In the genomic region with DNA sequence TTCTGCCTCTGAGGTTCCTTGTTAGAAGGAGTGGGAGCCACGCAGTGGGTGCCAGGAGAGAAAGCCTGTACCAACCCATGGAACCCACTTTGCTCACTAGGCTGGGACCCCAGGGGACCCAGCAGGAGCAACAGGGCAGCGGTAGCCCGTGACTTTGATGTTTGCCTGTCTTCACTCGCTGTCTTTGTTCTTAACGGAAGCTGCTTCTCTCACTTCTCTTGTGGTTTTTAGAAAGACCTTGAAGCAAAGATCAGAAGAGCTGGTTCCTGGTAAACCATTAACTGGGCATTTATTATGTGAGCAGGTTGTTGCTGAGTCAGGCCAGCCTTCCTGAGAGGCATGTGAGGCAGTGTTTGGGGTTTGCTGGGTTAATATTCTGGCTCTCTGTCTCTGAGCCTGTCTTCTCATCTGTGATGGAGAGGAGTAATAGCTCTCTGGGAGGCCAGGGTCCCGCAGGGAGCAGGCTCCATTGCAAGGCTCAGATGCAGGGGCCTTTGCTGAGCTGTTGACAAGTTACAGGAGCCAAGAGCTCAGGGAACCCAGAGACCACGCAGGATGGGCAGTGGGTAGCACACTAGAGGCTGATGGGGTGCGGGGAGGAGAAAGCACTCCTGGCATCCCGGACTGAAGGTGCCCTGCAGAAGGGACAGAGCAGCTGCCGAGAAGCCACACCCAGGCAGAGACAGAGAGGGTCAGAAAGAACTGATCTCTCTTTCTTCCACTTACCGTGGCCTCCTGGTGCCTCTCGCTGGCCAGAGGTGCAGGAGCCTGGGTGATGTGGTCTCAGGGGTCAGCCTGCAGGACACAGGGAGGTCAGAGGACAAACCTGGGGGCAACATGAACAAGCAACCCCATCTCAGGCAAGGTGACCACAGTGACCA, we compare ENCODE assay signal across 10 cellular contexts.
DNase-seq lines count a peak whose midpoint lies in the region; ATAC-seq and TF ChIP-seq lines count a peak whose summit lies in the region.
"Had no signal": no experiment of that assay in that cellular context is flagged by ENCODE, and none has a peak within 500 bp of the region (broad histone marks: within the 10 kb centered on the region; RNA-seq: fewer than 3 reads in every experiment).

No MANE protein-coding gene starts in this region.

- no peaks in the 10 kb centered on the region for H4K20me1 ChIP-seq in GM23248 (ENCODE audit: insufficient read depth)

- in situ Hi-C loops in GM23248 (cut with MboI), result no loop called here

- no peak overlapping the region for H3K4me2 ChIP-seq in GM23248 (ENCODE audit: unreplicated experiment)

- H3K4me1 ChIP-seq in GM23248 (ENCODE audit: insufficient read depth), result no peaks in the 10 kb centered on the region
- H3K4me1 ChIP-seq: testis had no signal

- H2AFZ ChIP-seq in GM23248, result no peak overlapping the region

- H3K9me2 ChIP-seq in GM23248 (ENCODE audit: insufficient read depth), result no peaks in the 10 kb centered on the region

- TF ChIP-seq CTCF in omental fat pad (IDR thresholded peaks at IDR 0.05), result no peak

- WGBS in GM23248 (ENCODE audit: low coverage in 1 of 2, low lambda C conversion rate in 2 of 2, missing lambda C conversion rate in 2 of 2), 2 experiments, result 19 to 21% methylated on average over 12 of the region's 12 CpGs

- H3K27ac ChIP-seq in GM23248, result no peak overlapping the region
- H3K27ac ChIP-seq: testis had no signal

- DNase-seq in H7 (peak; percentile 28), mucosa of gallbladder (ENCODE audit: low spot score) (peak; percentile 16), HPDE6-E6E7 (ENCODE audit: extremely low spot score) (no peak), GM23248 (no peak), omental fat pad (ENCODE audit: low spot score) (no peak), occipital lobe (lab: John Stamatoyannopoulos, UW) (no peak)
- DNase-seq: DMS 273 treated with DMSO at 0.1 percent for 48 hours, testis had no signal

- H3K27me3 ChIP-seq in H7 (ENCODE audit: control insufficient read depth, insufficient read depth, low read length) (no peaks in the 10 kb centered on the region), GM23248 (replicated peaks; ENCODE audit: insufficient read depth) (no peaks in the 10 kb centered on the region)
- H3K27me3 ChIP-seq: testis had no signal

- no peaks in the 10 kb centered on the region for H3K79me2 ChIP-seq in GM23248 (ENCODE audit: insufficient read depth)

- no peak overlapping the region for H3K9ac ChIP-seq in GM23248

- H3K36me3 ChIP-seq in H7 (replicated peaks; ENCODE audit: control insufficient read depth, insufficient read depth, low read length) (no peaks in the 10 kb centered on the region), GM23248 (ENCODE audit: low read depth) (no peaks in the 10 kb centered on the region)

- H3F3A ChIP-seq in GM23248 (ENCODE audit: insufficient read depth), result no peaks in the 10 kb centered on the region

- ATAC-seq in GM18909 (IDR thresholded peaks at IDR 0.05; ENCODE audit: poor library complexity, unreplicated experiment) (peak; percentile 94), HG03442 (IDR thresholded peaks at IDR 0.05; ENCODE audit: unreplicated experiment) (peak; percentile 77), omental fat pad (ENCODE audit: low FRiP score) (no peak)

- H3K4me3 ChIP-seq in H7 (ENCODE audit: insufficient read depth, low read depth, low read length) (no peak overlapping the region), GM23248 (no peak overlapping the region)
- H3K4me3 ChIP-seq: testis had no signal

- no peaks in the 10 kb centered on the region for H3K9me3 ChIP-seq in GM23248 (ENCODE audit: low read depth)
- H3K9me3 ChIP-seq: testis had no signal

Comparison
In these comparisons a context has a peak if more than half of its experiments do, and no peak if none do; other contexts are left out.
1. DNase-seq: peak in H7 (single experiment) and mucosa of gallbladder (single experiment); none in HPDE6-E6E7 (single experiment), GM23248 (single experiment), omental fat pad (single experiment) and occipital lobe (single experiment).